Comparison of ENCODE assay signal across 14 cellular contexts in the genomic region with DNA sequence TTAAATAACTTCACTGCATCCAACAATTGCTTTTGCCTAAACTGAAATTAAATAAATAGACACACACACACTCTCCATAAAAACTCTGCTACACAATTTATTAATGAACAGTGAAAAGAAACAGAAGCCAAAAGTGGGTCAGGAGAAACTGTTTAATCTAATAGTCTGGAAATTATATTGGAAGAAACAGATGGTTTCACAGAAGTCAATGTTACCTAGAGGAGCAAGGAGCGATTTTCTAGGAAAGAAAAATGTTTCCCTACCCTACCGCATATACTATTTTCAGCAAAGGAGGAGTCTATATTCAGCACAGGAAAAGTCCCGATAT. TPM values are rescaled to one million over a fixed set of nuclear protein-coding genes. Genes with fewer than 3 reads are reported as not detected.
A peak's percentile ranks its signal among the peaks of the same experiment; 100 is the strongest.
DNase-seq lines count a peak whose midpoint lies in the region; ATAC-seq and TF ChIP-seq lines count a peak whose summit lies in the region.
"Had no signal": no experiment of that assay in that cellular context is flagged by ENCODE, and none has a peak within 500 bp of the region (broad histone marks: within the 10 kb centered on the region; RNA-seq: fewer than 3 reads in every experiment).

No MANE protein-coding gene starts in this region.

- TF ChIP-seq CTCF in HEK293 (tag by site-specific recombination; IDR thresholded peaks at IDR 0.05) (no peak), natural killer cell (IDR thresholded peaks at IDR 0.05) (no peak)

- peaks cover 81% of the 10 kb centered on the region for H3K4me1 Mint-ChIP-seq in activated naive CD8-positive, alpha-beta T cell treated with anti-CD3 and anti-CD28 coated beads, Interleukin-2, amount 50 U/mL, for 24 hours
- peaks cover 60 to 79% of the 10 kb centered on the region in 2 donors for H3K4me1 Mint-ChIP-seq in natural killer cell

- H3K27ac Mint-ChIP-seq in activated naive CD8-positive, alpha-beta T cell treated with anti-CD3 and anti-CD28 coated beads, Interleukin-2, amount 50 U/mL, for 24 hours: peak overlapping the region; percentile 79
- peak overlapping the region; percentile 86 to 89 for H3K27ac Mint-ChIP-seq in natural killer cell
- H3K27ac Mint-ChIP-seq: progenitor cell of endocrine pancreas had no signal

- CTCF ChIA-PET in HEK293 (lab: Yijun Ruan, JAX): interaction anchor here (0.7 kb wide), 1 partner anchor 23 kb away, joined by 3 read pairs; no protein-coding TSS in a partner anchor

- H3K4me3 Mint-ChIP-seq in activated naive CD8-positive, alpha-beta T cell treated with anti-CD3 and anti-CD28 coated beads, Interleukin-2, amount 50 U/mL, for 24 hours: peak overlapping the region; percentile 53
- H3K4me3 Mint-ChIP-seq in natural killer cell: peak overlapping the region; percentile 76

- H3K27ac ChIP-seq in BLaER1 (peak overlapping the region; percentile 20; the same call in 1 of the 2 replicates), HEK293 (ENCODE audit: extremely low read depth, low read depth, low read length) (no peak overlapping the region; the same call in 1 of the 2 replicates)

- H3K9me3 Mint-ChIP-seq in activated naive CD8-positive, alpha-beta T cell treated with anti-CD3 and anti-CD28 coated beads, Interleukin-2, amount 50 U/mL, for 24 hours: no peaks in the 10 kb centered on the region
- no peaks in the 10 kb centered on the region for H3K9me3 Mint-ChIP-seq in natural killer cell

- H3K36me3 ChIP-seq in BLaER1: peaks cover 68% of the 10 kb centered on the region
- no peaks in the 10 kb centered on the region for H3K36me3 ChIP-seq in HEK293 (ENCODE audit: control insufficient read depth in 2 of 2, insufficient read depth in 1 of 2, low read length in 2 of 2)

- H3K4me1 ChIP-seq in BLaER1 (peaks cover 34% of the 10 kb centered on the region), HEK293 (ENCODE audit: control insufficient read depth, insufficient read depth, low read length) (peaks cover 39% of the 10 kb centered on the region)

- ATAC-seq in activated naive CD8-positive, alpha-beta T cell treated with anti-CD3 and anti-CD28 coated beads, Interleukin-2, amount 50 U/mL, for 24 hours: no peak
- ATAC-seq in natural killer cell: no peak
- ATAC-seq in HG03095 (IDR thresholded peaks at IDR 0.05; ENCODE audit: unreplicated experiment): no peak
- ATAC-seq in HG02588 (IDR thresholded peaks at IDR 0.05; ENCODE audit: unreplicated experiment): no peak
- ATAC-seq: HepG2, Panc1 had no signal

- no peak overlapping the region for H3K9ac ChIP-seq in BLaER1

- H3K27me3 Mint-ChIP-seq in activated naive CD8-positive, alpha-beta T cell treated with anti-CD3 and anti-CD28 coated beads, Interleukin-2, amount 50 U/mL, for 24 hours: no peaks in the 10 kb centered on the region
- no peaks in the 10 kb centered on the region for H3K27me3 Mint-ChIP-seq in natural killer cell (ENCODE audit: low read depth in 2 of 2)

- intact Hi-C loops in natural killer cell (cut with micrococcal nuclease): no loop called here

- H3K9me3 ChIP-seq in BLaER1: peaks cover 29% of the 10 kb centered on the region
- no peaks in the 10 kb centered on the region for H3K9me3 ChIP-seq in HEK293 (ENCODE audit: control insufficient read depth, insufficient read depth, low read depth, low read length)

- no peaks in the 10 kb centered on the region for H3K27me3 ChIP-seq in BLaER1

- no peak for DNase-seq in activated naive CD8-positive, alpha-beta T cell treated with anti-CD3 and anti-CD28 coated beads, Interleukin-2, amount 50 U/mL, for 24 hours
- no peak for DNase-seq in natural killer cell
- DNase-seq in NCI-H1436 treated with DMSO at 0.1 percent for 48 hours (lab: John Stamatoyannopoulos, UW): no peak
- no peak for DNase-seq in SHP77 treated with DMSO at 0.1 percent for 48 hours (lab: John Stamatoyannopoulos, UW)
- DNase-seq: aorta, islet precursor cell, NCI-H2081 treated with DMSO at 0.1 percent for 48 hours had no signal

- H3K36me3 Mint-ChIP-seq in activated naive CD8-positive, alpha-beta T cell treated with anti-CD3 and anti-CD28 coated beads, Interleukin-2, amount 50 U/mL, for 24 hours (ENCODE audit: low read depth): peaks cover 76% of the 10 kb centered on the region
- H3K36me3 Mint-ChIP-seq in natural killer cell: no peaks in the 10 kb centered on the region

- H3K4me3 ChIP-seq in BLaER1 (no peak overlapping the region), HEK293 (ENCODE audit: low read depth, low read length) (no peak overlapping the region)

- POLR2A ChIA-PET in HEK293 (lab: Yijun Ruan, JAX): no interaction called here

- peak overlapping the region; percentile 58 for H3K4me2 ChIP-seq in BLaER1

- H4K20me1 ChIP-seq in BLaER1: peaks cover 58% of the 10 kb centered on the region

TF ChIP-seq in HEK293, 187 proteins besides CTCF, POLR2A, EP300 and RAD21:
- TF ChIP-seq, protein P1, sequence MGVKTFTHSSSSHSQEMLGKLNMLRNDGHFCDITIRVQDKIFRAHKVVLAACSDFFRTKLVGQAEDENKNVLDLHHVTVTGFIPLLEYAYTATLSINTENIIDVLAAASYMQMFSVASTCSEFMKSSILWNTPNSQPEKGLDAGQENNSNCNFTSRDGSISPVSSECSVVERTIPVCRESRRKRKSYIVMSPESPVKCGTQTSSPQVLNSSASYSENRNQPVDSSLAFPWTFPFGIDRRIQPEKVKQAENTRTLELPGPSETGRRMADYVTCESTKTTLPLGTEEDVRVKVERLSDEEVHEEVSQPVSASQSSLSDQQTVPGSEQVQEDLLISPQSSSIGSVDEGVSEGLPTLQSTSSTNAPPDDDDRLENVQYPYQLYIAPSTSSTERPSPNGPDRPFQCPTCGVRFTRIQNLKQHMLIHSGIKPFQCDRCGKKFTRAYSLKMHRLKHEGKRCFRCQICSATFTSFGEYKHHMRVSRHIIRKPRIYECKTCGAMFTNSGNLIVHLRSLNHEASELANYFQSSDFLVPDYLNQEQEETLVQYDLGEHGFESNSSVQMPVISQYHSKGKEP (tag by site-specific recombination; IDR thresholded peaks at IDR 0.05): no peak
- TF ChIP-seq ZNF311 (tag by site-specific recombination; IDR thresholded peaks at IDR 0.05; ENCODE audit: borderline replicate concordance): no peak
- no peak for TF ChIP-seq ZNF211 (tag by site-specific recombination; IDR thresholded peaks at IDR 0.05; ENCODE audit: low read depth)
- no peak for TF ChIP-seq ZNF350 (tag by site-specific recombination; IDR thresholded peaks at IDR 0.05)
- no peak for TF ChIP-seq ZNF133 (tag by site-specific recombination; IDR thresholded peaks at IDR 0.05)
- TF ChIP-seq, protein P2, sequence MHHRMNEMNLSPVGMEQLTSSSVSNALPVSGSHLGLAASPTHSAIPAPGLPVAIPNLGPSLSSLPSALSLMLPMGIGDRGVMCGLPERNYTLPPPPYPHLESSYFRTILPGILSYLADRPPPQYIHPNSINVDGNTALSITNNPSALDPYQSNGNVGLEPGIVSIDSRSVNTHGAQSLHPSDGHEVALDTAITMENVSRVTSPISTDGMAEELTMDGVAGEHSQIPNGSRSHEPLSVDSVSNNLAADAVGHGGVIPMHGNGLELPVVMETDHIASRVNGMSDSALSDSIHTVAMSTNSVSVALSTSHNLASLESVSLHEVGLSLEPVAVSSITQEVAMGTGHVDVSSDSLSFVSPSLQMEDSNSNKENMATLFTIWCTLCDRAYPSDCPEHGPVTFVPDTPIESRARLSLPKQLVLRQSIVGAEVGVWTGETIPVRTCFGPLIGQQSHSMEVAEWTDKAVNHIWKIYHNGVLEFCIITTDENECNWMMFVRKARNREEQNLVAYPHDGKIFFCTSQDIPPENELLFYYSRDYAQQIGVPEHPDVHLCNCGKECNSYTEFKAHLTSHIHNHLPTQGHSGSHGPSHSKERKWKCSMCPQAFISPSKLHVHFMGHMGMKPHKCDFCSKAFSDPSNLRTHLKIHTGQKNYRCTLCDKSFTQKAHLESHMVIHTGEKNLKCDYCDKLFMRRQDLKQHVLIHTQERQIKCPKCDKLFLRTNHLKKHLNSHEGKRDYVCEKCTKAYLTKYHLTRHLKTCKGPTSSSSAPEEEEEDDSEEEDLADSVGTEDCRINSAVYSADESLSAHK (tag by site-specific recombination; IDR thresholded peaks at IDR 0.05): peak; percentile 47; the same call in 1 of the 2 replicates
- TF ChIP-seq ZNF157 (tag by site-specific recombination; IDR thresholded peaks at IDR 0.05): no peak
- TF ChIP-seq, protein P3, sequence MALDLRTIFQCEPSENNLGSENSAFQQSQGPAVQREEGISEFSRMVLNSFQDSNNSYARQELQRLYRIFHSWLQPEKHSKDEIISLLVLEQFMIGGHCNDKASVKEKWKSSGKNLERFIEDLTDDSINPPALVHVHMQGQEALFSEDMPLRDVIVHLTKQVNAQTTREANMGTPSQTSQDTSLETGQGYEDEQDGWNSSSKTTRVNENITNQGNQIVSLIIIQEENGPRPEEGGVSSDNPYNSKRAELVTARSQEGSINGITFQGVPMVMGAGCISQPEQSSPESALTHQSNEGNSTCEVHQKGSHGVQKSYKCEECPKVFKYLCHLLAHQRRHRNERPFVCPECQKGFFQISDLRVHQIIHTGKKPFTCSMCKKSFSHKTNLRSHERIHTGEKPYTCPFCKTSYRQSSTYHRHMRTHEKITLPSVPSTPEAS (tag by site-specific recombination; IDR thresholded peaks at IDR 0.05): no peak
- no peak for TF ChIP-seq ZNF549 (tag by site-specific recombination; IDR thresholded peaks at IDR 0.05)

RNA-seq across cellular contexts. Expression of a gene that starts 32.0 kb away (rescaled TPM):
- total RNA-seq in natural killer cell: 100 to 1,000 TPM; 112 to 135 (median 115) TPM
- total RNA-seq: HepG2 had no signal
